ENCODE assay signal across 8 cellular contexts in genomic region chr3:57692404-57693191, GRCh38. TPM values are rescaled to one million over a fixed set of nuclear protein-coding genes. Genes with fewer than 3 reads are reported as not detected.
DNase-seq lines count a peak whose midpoint lies in the region; ATAC-seq and TF ChIP-seq lines count a peak whose summit lies in the region.

Gene DENND6A (minus strand): TSS chr3:57693077. CDS start chr3:57693018, 59 bp downstream.

- WGBS in prostate gland = under 1% methylated on average over 69 of the region's 77 CpGs

- peak; percentile 23 for TF ChIP-seq CTCF in left ventricle myocardium inferior (IDR thresholded peaks at IDR 0.05; ENCODE audit: borderline replicate concordance)
- TF ChIP-seq CTCF in prostate gland (IDR thresholded peaks at IDR 0.05) = peak in 2 of 4 experiments; percentile 14 to 15

- DNase-seq in NCI-H146 treated with DMSO at 0.1 percent for 48 hours (lab: John Stamatoyannopoulos, UW; ENCODE audit: unreplicated experiment) (peak; percentile 59), amygdala (lab: John Stamatoyannopoulos, UW) (peak; percentile 56 to 97 (median 89)), left ventricle myocardium inferior (peak; percentile 97), prostate gland (ENCODE audit: low spot score) (peak; percentile 93), ureter (ENCODE audit: low spot score) (peak; percentile 97)

- H3K27ac ChIP-seq in left ventricle myocardium inferior (replicated peaks) = peak within 1 kb of the TSS; percentile 98
- peak within 1 kb of the TSS; percentile 90 to 95 for H3K27ac ChIP-seq in prostate gland

- TF ChIP-seq POLR2A in GM15510 (IDR thresholded peaks at IDR 0.05; ENCODE audit: borderline replicate concordance, extremely low read depth, insufficient read length) (peak; percentile 94), prostate gland (IDR thresholded peaks at IDR 0.05) (peak; percentile 95)

- H3K36me3 ChIP-seq in left ventricle myocardium inferior (no peaks in the 10 kb centered on the region), prostate gland (no peaks in the 10 kb centered on the region)

- H3K27ac Mint-ChIP-seq in T-helper 1 cell treated with Interleukin-12 subunit alpha and Interleukin-12 subunit beta and Interleukin-4 antibody, amounts not matched to agents 30 μg/mL and 1 μg/mL, for 36 hours = peak within 1 kb of the TSS; percentile 92

- no peaks in the 10 kb centered on the region for H3K27me3 ChIP-seq in left ventricle myocardium inferior (ENCODE audit: low read depth)
- no peaks in the 10 kb centered on the region for H3K27me3 ChIP-seq in prostate gland (replicated peaks; ENCODE audit: insufficient read depth)

- no peaks in the 10 kb centered on the region for H3K9me3 ChIP-seq in left ventricle myocardium inferior (replicated peaks)
- no peaks in the 10 kb centered on the region for H3K9me3 ChIP-seq in prostate gland

- H3K4me1 ChIP-seq in left ventricle myocardium inferior = peaks cover 51% of the 10 kb centered on the region
- no peaks in the 10 kb centered on the region for H3K4me1 ChIP-seq in prostate gland (replicated peaks)

- intact Hi-C loops in left ventricle myocardium inferior (cut with micrococcal nuclease) (no loop called here), prostate gland (cut with DNase I) (loop anchor here (2.0 to 5.0 kb wide), 2 partner anchors 65 to 96 kb away; partner anchors contain the start of genes ARF4 and SLMAP)

- H3K36me3 Mint-ChIP-seq in T-helper 1 cell treated with Interleukin-12 subunit alpha and Interleukin-12 subunit beta and Interleukin-4 antibody, amounts not matched to agents 30 μg/mL and 1 μg/mL, for 36 hours (ENCODE audit: low read depth) = peaks cover 14% of the 10 kb centered on the region

- peaks cover 28% of the 10 kb centered on the region for H3K4me1 Mint-ChIP-seq in T-helper 1 cell treated with Interleukin-12 subunit alpha and Interleukin-12 subunit beta and Interleukin-4 antibody, amounts not matched to agents 30 μg/mL and 1 μg/mL, for 36 hours (ENCODE audit: low read depth)

- peak; percentile 65 for ATAC-seq in HG02870 (IDR thresholded peaks at IDR 0.05; ENCODE audit: unreplicated experiment)

- peak within 1 kb of the TSS; percentile 83 for H3K4me3 ChIP-seq in left ventricle myocardium inferior
- peak within 1 kb of the TSS; percentile 74 to 86 for H3K4me3 ChIP-seq in prostate gland

- no peaks in the 10 kb centered on the region for H3K27me3 Mint-ChIP-seq in T-helper 1 cell treated with Interleukin-12 subunit alpha and Interleukin-12 subunit beta and Interleukin-4 antibody, amounts not matched to agents 30 μg/mL and 1 μg/mL, for 36 hours (ENCODE audit: low read depth)

- no peaks in the 10 kb centered on the region for H3K9me3 Mint-ChIP-seq in T-helper 1 cell treated with Interleukin-12 subunit alpha and Interleukin-12 subunit beta and Interleukin-4 antibody, amounts not matched to agents 30 μg/mL and 1 μg/mL, for 36 hours

- peak within 1 kb of the TSS; percentile 91 for H3K4me3 Mint-ChIP-seq in T-helper 1 cell treated with Interleukin-12 subunit alpha and Interleukin-12 subunit beta and Interleukin-4 antibody, amounts not matched to agents 30 μg/mL and 1 μg/mL, for 36 hours

RNA-seq across cellular contexts. Expression of gene DENND6A, which starts in this region (rescaled TPM):
- total RNA-seq in left ventricle myocardium inferior (14.7 TPM), prostate gland (10 to 100 TPM; 19.4 to 26.1 TPM), ureter (50.9 TPM)

Comparison
In these comparisons a context has a peak if more than half of its experiments do, and no peak if none do; other contexts are left out.
1. Peak in every context shown above with its lines: DNase-seq, ATAC-seq, H3K4me3 ChIP-seq and H3K27ac ChIP-seq.